2 cellular contexts compared by ENCODE assay signal in the genomic region with DNA sequence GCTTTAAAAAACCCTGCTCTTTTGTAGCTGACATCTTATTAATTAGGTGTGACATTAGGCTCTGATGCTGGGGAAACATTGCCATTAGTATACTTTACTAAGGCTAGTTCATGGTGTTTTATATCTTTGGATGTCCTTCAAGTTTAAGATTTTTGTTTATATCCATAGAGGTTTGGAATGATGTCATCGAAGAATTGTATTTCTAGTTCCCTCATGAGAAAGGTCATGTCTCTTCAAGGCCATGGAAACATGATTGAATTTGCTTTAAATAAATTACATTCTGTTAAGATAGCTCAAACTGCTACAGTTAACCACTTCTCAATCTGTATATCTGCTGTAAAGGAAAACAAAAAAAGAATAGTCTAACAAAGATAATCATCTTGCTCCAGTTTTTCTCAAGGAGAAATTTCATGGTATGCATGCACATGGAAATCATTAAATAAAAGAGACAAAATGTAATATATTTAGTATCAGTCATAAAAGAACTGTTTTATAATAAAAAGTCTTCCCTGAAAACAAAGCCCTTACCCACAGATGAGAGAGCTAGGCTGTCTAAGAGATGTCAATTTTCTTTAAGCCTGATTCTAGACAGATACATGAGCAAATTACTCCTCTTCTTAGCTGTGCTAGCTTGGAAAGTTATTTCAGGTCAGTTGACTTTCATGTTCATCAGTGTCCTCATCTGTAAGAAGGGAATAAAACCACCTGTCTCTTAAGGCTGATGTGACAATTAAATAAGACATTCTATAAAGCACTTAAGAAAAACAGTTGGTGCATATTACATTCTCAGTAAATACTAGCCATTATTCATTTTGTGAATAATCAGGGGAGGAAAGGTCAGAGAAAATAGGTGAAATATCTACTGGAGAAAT.
A peak's percentile ranks its signal among the peaks of the same experiment; 100 is the strongest.
TF ChIP-seq lines count a peak whose summit lies in the region.

No MANE protein-coding gene starts in this region.

TF ChIP-seq in IMR-90, 13 proteins besides CTCF, POLR2A, EP300 and RAD21:
- TF ChIP-seq SMC3 (IDR thresholded peaks at IDR 0.05; ENCODE audit: low read depth, low read length) (no peak), FOS (IDR thresholded peaks at IDR 0.05; ENCODE audit: low read depth, low read length) (no peak), MXI1 (IDR thresholded peaks at IDR 0.05; ENCODE audit: borderline replicate concordance, low read depth, low read length) (no peak), RCOR1 (IDR thresholded peaks at IDR 0.05; ENCODE audit: insufficient replicate concordance, low read length) (no peak), CEBPB (IDR thresholded peaks at IDR 0.05; ENCODE audit: low read depth, low read length) (no peak), MAZ (IDR thresholded peaks at IDR 0.05; ENCODE audit: borderline replicate concordance, low read depth, low read length) (no peak), BHLHE40 (IDR thresholded peaks at IDR 0.05; ENCODE audit: low read depth, low read length) (no peak), RFX5 (IDR thresholded peaks at IDR 0.05; ENCODE audit: low read depth, low read length) (no peak), NFE2L2 (IDR thresholded peaks at IDR 0.05; ENCODE audit: low read depth, low read length) (no peak), CHD1 (IDR thresholded peaks at IDR 0.05; ENCODE audit: low read depth, low read length) (no peak), MAFK (IDR thresholded peaks at IDR 0.05; ENCODE audit: low read depth, low read length) (no peak)
- TF ChIP-seq, protein P1, sequence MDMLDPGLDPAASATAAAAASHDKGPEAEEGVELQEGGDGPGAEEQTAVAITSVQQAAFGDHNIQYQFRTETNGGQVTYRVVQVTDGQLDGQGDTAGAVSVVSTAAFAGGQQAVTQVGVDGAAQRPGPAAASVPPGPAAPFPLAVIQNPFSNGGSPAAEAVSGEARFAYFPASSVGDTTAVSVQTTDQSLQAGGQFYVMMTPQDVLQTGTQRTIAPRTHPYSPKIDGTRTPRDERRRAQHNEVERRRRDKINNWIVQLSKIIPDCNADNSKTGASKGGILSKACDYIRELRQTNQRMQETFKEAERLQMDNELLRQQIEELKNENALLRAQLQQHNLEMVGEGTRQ (IDR thresholded peaks at IDR 0.05; ENCODE audit: low read depth, low read length), result no peak
- TF ChIP-seq, protein P2, sequence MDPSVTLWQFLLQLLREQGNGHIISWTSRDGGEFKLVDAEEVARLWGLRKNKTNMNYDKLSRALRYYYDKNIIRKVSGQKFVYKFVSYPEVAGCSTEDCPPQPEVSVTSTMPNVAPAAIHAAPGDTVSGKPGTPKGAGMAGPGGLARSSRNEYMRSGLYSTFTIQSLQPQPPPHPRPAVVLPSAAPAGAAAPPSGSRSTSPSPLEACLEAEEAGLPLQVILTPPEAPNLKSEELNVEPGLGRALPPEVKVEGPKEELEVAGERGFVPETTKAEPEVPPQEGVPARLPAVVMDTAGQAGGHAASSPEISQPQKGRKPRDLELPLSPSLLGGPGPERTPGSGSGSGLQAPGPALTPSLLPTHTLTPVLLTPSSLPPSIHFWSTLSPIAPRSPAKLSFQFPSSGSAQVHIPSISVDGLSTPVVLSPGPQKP (IDR thresholded peaks at IDR 0.05; ENCODE audit: borderline replicate concordance, low read depth, low read length), result no peak

TF ChIP-seq in K562, 482 proteins besides CTCF, POLR2A, EP300 and RAD21:
- no peak for TF ChIP-seq ATF7 (IDR thresholded peaks at IDR 0.05)
- TF ChIP-seq, protein P3, sequence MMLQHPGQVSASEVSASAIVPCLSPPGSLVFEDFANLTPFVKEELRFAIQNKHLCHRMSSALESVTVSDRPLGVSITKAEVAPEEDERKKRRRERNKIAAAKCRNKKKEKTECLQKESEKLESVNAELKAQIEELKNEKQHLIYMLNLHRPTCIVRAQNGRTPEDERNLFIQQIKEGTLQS (IDR thresholded peaks at IDR 0.05), result peak; percentile 21; the same call in 1 of the 2 replicates
- TF ChIP-seq, protein P3 (CRISPR knock-in tag; conservative IDR thresholded peaks at IDR 0.05), result no peak
TF ChIP-seq in K562: peak in this region for 1.
